In genomic region chr17:79075861-79076406, GRCh38 we compare ENCODE assay signal across 8 cellular contexts. TPM values are rescaled to one million over a fixed set of nuclear protein-coding genes. Genes with fewer than 3 reads are reported as not detected.
DNase-seq lines count a peak whose midpoint lies in the region; ATAC-seq and TF ChIP-seq lines count a peak whose summit lies in the region.

No MANE protein-coding gene starts in this region.

- intact Hi-C loops in MCF 10A (cut with micrococcal nuclease): no loop called here

- H3K4me1 ChIP-seq in HUES48 (ENCODE audit: control insufficient read depth, insufficient read depth, low read length): 0 out of 2 replicates have a peak, but pooled peaks cover 3% of the 10 kb centered on the region
- H3K4me1 ChIP-seq in mucosa of stomach (ENCODE audit: control insufficient read depth, insufficient read depth, low read length): peaks cover 24% of the 10 kb centered on the region

- POLR2A ChIA-PET in AG04449 (lab: Yijun Ruan, JAX): no interaction called here
- POLR2A ChIA-PET in MCF 10A (lab: Yijun Ruan, JAX): no interaction called here

- H3K27ac Mint-ChIP-seq in MCF 10A (ENCODE audit: low read depth, unreplicated experiment): no peak overlapping the region

- CTCF ChIA-PET in AG04449 (lab: Yijun Ruan, JAX) (interaction anchor here (1.4 to 6.2 kb wide), 4 partner anchors 7 to 316 kb away, joined by 3 to 54 read pairs (median 32); no protein-coding TSS in a partner anchor), MCF 10A (lab: Yijun Ruan, JAX) (interaction anchor here (0.7 to 1.5 kb wide), 5 partner anchors 12 to 318 kb away, joined by 3 to 11 read pairs (median 3); no protein-coding TSS in a partner anchor)

- H3K36me3 ChIP-seq in HUES48 (ENCODE audit: control insufficient read depth, insufficient read depth, low read length): peaks cover 26% of the 10 kb centered on the region
- H3K36me3 ChIP-seq in mucosa of stomach (ENCODE audit: control insufficient read depth, insufficient read depth, low read length): peaks cover 4% of the 10 kb centered on the region

- BruUV-seq in MCF 10A (replicated peaks; lab: Mats Ljungman, UMichigan): no TSS peak

- H3K4me3 ChIP-seq in AG04449 (ENCODE audit: low read depth, low read length): peak overlapping the region; percentile 65
- H3K4me3 ChIP-seq in HUES48 (ENCODE audit: low read depth, low read length): peak overlapping the region; percentile 72; the same call in 1 of the 2 replicates
- H3K4me3 ChIP-seq in mucosa of stomach (ENCODE audit: low read length): no peak overlapping the region

- DNase-seq in AG04449 (ENCODE audit: low read depth, low spot score) (no peak), MCF 10A (ENCODE audit: unreplicated experiment) (no peak), hepatic stellate cell (ENCODE audit: low spot score) (no peak), middle frontal gyrus (ENCODE audit: extremely low spot score, low spot score) (no peak)
- DNase-seq in stimulated activated CD8-positive, alpha-beta memory T cell treated with anti-CD3 and anti-CD28 coated beads, Interleukin-4, amount 100 ng/mL, for 48 hours: no peak

- no peaks in the 10 kb centered on the region; the same call in 1 of the 2 replicates for H3K27me3 ChIP-seq in HUES48 (ENCODE audit: control insufficient read depth, insufficient read depth, low read length)
- no peaks in the 10 kb centered on the region for H3K27me3 ChIP-seq in mucosa of stomach (ENCODE audit: control insufficient read depth, insufficient read depth, low read length)

- H3K9me3 ChIP-seq in HUES48 (ENCODE audit: control insufficient read depth, insufficient read depth, low read length) (no peaks in the 10 kb centered on the region), mucosa of stomach (ENCODE audit: control insufficient read depth, low read length) (no peaks in the 10 kb centered on the region)

- no peaks in the 10 kb centered on the region for H3K9me3 Mint-ChIP-seq in MCF 10A (ENCODE audit: unreplicated experiment)

- no peaks in the 10 kb centered on the region for H3K27me3 Mint-ChIP-seq in MCF 10A (ENCODE audit: insufficient read depth, unreplicated experiment)

- H3K27ac ChIP-seq in HUES48 (ENCODE audit: low read depth, low read length): no peak overlapping the region

- no peak for ATAC-seq in HG03565 (IDR thresholded peaks at IDR 0.05; ENCODE audit: unreplicated experiment)

- peak overlapping the region; percentile 92 for H3K4me3 Mint-ChIP-seq in MCF 10A (ENCODE audit: unreplicated experiment)

- TF ChIP-seq CTCF in AG04449 (IDR thresholded peaks at IDR 0.05; ENCODE audit: insufficient read depth, low read length, missing control alignments): no peak
- no peak for TF ChIP-seq CTCF in MCF 10A (IDR thresholded peaks at IDR 0.05; ENCODE audit: unreplicated experiment)

- H3K36me3 Mint-ChIP-seq in MCF 10A (ENCODE audit: insufficient read depth, unreplicated experiment): peaks cover 37% of the 10 kb centered on the region

- H3K4me1 Mint-ChIP-seq in MCF 10A (ENCODE audit: insufficient read depth, unreplicated experiment): peaks cover 11% of the 10 kb centered on the region

- H3K9ac ChIP-seq in HUES48 (ENCODE audit: low read depth, low read length) (no peak overlapping the region), mucosa of stomach (ENCODE audit: low read length) (peak overlapping the region; percentile 73)

RNA-seq across cellular contexts. Expression of gene ENGASE, which starts 1.3 kb away (rescaled TPM):
- 34.5 and 40.3 TPM in 2 replicates for total RNA-seq in MCF 10A (2022)

RNA-seq across cellular contexts. Expression of gene C1QTNF1, which starts 52.0 kb away (rescaled TPM):
- 3.0 and 3.3 TPM in 2 replicates for total RNA-seq in MCF 10A (2022)
